ENCODE assay signal across 9 cellular contexts in genomic region chr2:118186110-118186857, GRCh38.
DNase-seq lines count a peak whose midpoint lies in the region; ATAC-seq and FAIRE-seq lines count a peak whose summit lies in the region.
"Had no signal": no experiment of that assay in that cellular context is flagged by ENCODE, and none has a peak within 500 bp of the region (broad histone marks: within the 10 kb centered on the region; RNA-seq: fewer than 3 reads in every experiment).

No MANE protein-coding gene starts in this region.

- H3K27me3 Mint-ChIP-seq in activated CD4-positive, alpha-beta memory T cell treated with anti-CD3 and anti-CD28 coated beads for 36 hours, result no peaks in the 10 kb centered on the region

- POLR2A ChIA-PET in activated CD4-positive, alpha-beta memory T cell treated with anti-CD3 and anti-CD28 coated beads for 36 hours (lab: Charles Lee), result interaction anchor here (0.9 to 1.3 kb wide), 4 partner anchors 10 to 170 kb away, joined by 3 to 4 read pairs (median 4); no protein-coding TSS in a partner anchor

- peak overlapping the region; percentile 93 for H3K4me3 Mint-ChIP-seq in activated CD4-positive, alpha-beta memory T cell treated with anti-CD3 and anti-CD28 coated beads for 36 hours

- DNase-seq in C1 segment of cervical spinal cord (lab: John Stamatoyannopoulos, UW) (peak in 12 of 14 donors; percentile 29 to 85 (median 75)), GM19239 (ENCODE audit: insufficient read length, low spot score) (peak; percentile 87), NCI-H526 (lab: John Stamatoyannopoulos, UW) (peak; percentile 79 to 95), ecto neural progenitor cell (ENCODE audit: low spot score) (peak; percentile 92), lung microvascular endothelial cell (ENCODE audit: low read depth in 2 of 2) (peak; percentile 85 to 90)
- peak; percentile 92 for DNase-seq in activated CD4-positive, alpha-beta memory T cell treated with anti-CD3 and anti-CD28 coated beads for 36 hours
- peak; percentile 68 to 82 (median 76) for DNase-seq in stimulated activated CD4-positive, alpha-beta T cell treated with anti-CD3 and anti-CD28 coated beads, TNF-alpha, amount 100 ng/mL, for 4 hours (ENCODE audit: low read depth in 3 of 3)

- H3K36me3 Mint-ChIP-seq in activated CD4-positive, alpha-beta memory T cell treated with anti-CD3 and anti-CD28 coated beads for 36 hours, result peaks cover 5% of the 10 kb centered on the region

- peak overlapping the region; percentile 94 for H3K27ac Mint-ChIP-seq in activated CD4-positive, alpha-beta memory T cell treated with anti-CD3 and anti-CD28 coated beads for 36 hours

- FAIRE-seq in GM19239 (lab: Jason Lieb, UNC), result peak; percentile 93
- FAIRE-seq: islet of Langerhans had no signal

- ATAC-seq in HG03442 (IDR thresholded peaks at IDR 0.05; ENCODE audit: unreplicated experiment), result peak; percentile 86

- H3K9me3 Mint-ChIP-seq in activated CD4-positive, alpha-beta memory T cell treated with anti-CD3 and anti-CD28 coated beads for 36 hours, result no peaks in the 10 kb centered on the region

- intact Hi-C loops in activated CD4-positive, alpha-beta memory T cell treated with anti-CD3 and anti-CD28 coated beads for 36 hours (cut with micrococcal nuclease), result loop anchor here (1.0 to 5.0 kb wide), 4 partner anchors 98 to 1181 kb away; partner anchors contain the start of genes C2orf76, CCDC93, DBI and INSIG2

- H3K4me1 Mint-ChIP-seq in activated CD4-positive, alpha-beta memory T cell treated with anti-CD3 and anti-CD28 coated beads for 36 hours (ENCODE audit: low read depth), result peaks cover 11% of the 10 kb centered on the region

- CTCF ChIA-PET in activated CD4-positive, alpha-beta memory T cell treated with anti-CD3 and anti-CD28 coated beads for 36 hours (lab: Charles Lee), result interaction anchor here (0.8 to 2.2 kb wide), 5 partner anchors 31 to 372 kb away, joined by 3 to 7 read pairs (median 4); partner anchors contain the start of gene DDX18

Comparison
In these comparisons a context has a peak if more than half of its experiments do, and no peak if none do; other contexts are left out.
1. Peak in every context shown above with its lines: DNase-seq and ATAC-seq.